In genomic region chr15:41894791-41895463, GRCh38 we compare ENCODE assay signal across 8 cellular contexts. TPM values are rescaled to one million over a fixed set of nuclear protein-coding genes. Genes with fewer than 3 reads are reported as not detected.
DNase-seq lines count a peak whose midpoint lies in the region; FAIRE-seq and TF ChIP-seq lines count a peak whose summit lies in the region.

No MANE protein-coding gene starts in this region.

- peak; percentile 65 for FAIRE-seq in H54 (lab: Jason Lieb, UNC)

- peak; percentile 63 for DNase-seq in GM04504 (ENCODE audit: low read depth)
- DNase-seq in H54 (ENCODE audit: insufficient read length, low spot score) = peak; percentile 98
- peak; percentile 27 for DNase-seq in NCI-H1092 (lab: John Stamatoyannopoulos, UW)
- peak; percentile 82 for DNase-seq in activated CD4-positive, alpha-beta T cell treated with anti-CD3 and anti-CD28 coated beads for 1 hour
- DNase-seq in cerebellar cortex (ENCODE audit: low spot score) = peak; percentile 48
- peak; percentile 73 to 91 for DNase-seq in lung microvascular endothelial cell (ENCODE audit: low read depth in 2 of 2)
- peak; percentile 78 for DNase-seq in stimulated activated CD8-positive, alpha-beta memory T cell treated with anti-CD3 and anti-CD28 coated beads, Interleukin-4, amount 100 ng/mL, for 1 hour (ENCODE audit: low read depth in 2 of 2, low spot score in 1 of 2)
- no peak for DNase-seq in NCI-H187 treated with DMSO at 0.1 percent for 48 hours (lab: John Stamatoyannopoulos, UW)

- TF ChIP-seq POLR2A in H54 (IDR thresholded peaks at IDR 0.05; ENCODE audit: low read depth, low read length) = 0 out of 2 replicates have a peak, but pooled peaks have one; percentile 4

RNA-seq across cellular contexts. Expression of gene SPTBN5, which starts 1.1 kb away (rescaled TPM):
- 2.2 and 2.6 TPM in 2 replicates for total RNA-seq in lung microvascular endothelial cell

RNA-seq across cellular contexts. Expression of gene PLA2G4B, which starts 56.3 kb away (rescaled TPM):
- 0.20 and 0.22 TPM in 2 replicates for total RNA-seq in lung microvascular endothelial cell
